Comparison of ENCODE assay signal across 17 cellular contexts in the genomic region with DNA sequence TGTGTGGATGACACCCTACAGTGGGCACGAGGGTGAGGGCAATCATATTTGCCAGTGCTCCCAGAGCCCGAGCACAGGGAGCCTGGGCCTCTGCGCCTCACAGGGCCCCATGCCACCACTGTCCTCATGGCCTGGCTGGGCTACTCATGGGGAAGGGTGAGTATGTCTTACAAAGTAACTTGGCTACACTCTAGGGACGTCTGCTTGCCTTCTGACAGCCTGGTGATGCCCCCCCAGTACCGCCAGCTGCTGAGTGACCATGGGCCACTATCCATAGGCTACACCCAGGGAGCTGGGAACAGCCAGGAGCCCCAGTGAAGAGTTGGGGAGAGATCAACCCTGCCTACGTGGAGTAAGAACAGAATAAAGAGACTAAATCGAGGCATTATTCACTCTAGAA.
A peak's percentile ranks its signal among the peaks of the same experiment; 100 is the strongest.
DNase-seq lines count a peak whose midpoint lies in the region; ATAC-seq and TF ChIP-seq lines count a peak whose summit lies in the region.
"Had no signal": no experiment of that assay in that cellular context is flagged by ENCODE, and none has a peak within 500 bp of the region (broad histone marks: within the 10 kb centered on the region; RNA-seq: fewer than 3 reads in every experiment).

No MANE protein-coding gene starts in this region.

- no peak overlapping the region for H2BK12ac ChIP-seq in trophoblast cell (ENCODE audit: low read length)

- no peaks in the 10 kb centered on the region for H3K9me3 ChIP-seq in right cardiac atrium (ENCODE audit: control insufficient read depth, low read length)
- peaks cover 0 to 5% (median 0%) of the 10 kb centered on the region in 11 donors for H3K9me3 ChIP-seq in heart right ventricle
- H3K9me3 ChIP-seq in trophoblast cell (ENCODE audit: insufficient read depth, low read depth, low read length), result no peaks in the 10 kb centered on the region
- no peaks in the 10 kb centered on the region for H3K9me3 ChIP-seq in upper lobe of right lung
- H3K9me3 ChIP-seq: A549 had no signal

- peak overlapping the region; percentile 47 for H3K18ac ChIP-seq in trophoblast cell (ENCODE audit: low read length)

- H2BK120ac ChIP-seq in trophoblast cell (ENCODE audit: insufficient read depth, low read length, poor library complexity), result no peak overlapping the region

- H3K79me2 ChIP-seq in trophoblast cell (ENCODE audit: control insufficient read depth, insufficient read depth, low read length, poor library complexity), result no peaks in the 10 kb centered on the region

- no peak overlapping the region for H4K12ac ChIP-seq in trophoblast cell (ENCODE audit: low read depth, low read length)

- 95% methylated on average over 7 of the region's 7 CpGs for WGBS in right cardiac atrium
- WGBS in heart right ventricle, 2 donors, result 95 to 96% methylated on average over 7 of the region's 7 CpGs
- WGBS in trophoblast cell (ENCODE audit: extremely low coverage, insufficient coverage, insufficient read length), result no CpG with 5 or more reads among the region's 7 CpGs

- no peak overlapping the region for H3K4me2 ChIP-seq in trophoblast cell (ENCODE audit: low read length)
- H3K4me2 ChIP-seq: A549, BLaER1 had no signal

- H4K8ac ChIP-seq in trophoblast cell (ENCODE audit: low read depth, low read length), result no peak overlapping the region

- no peak overlapping the region for H2AK5ac ChIP-seq in trophoblast cell (ENCODE audit: low read length)

- no peak overlapping the region for H3K9ac ChIP-seq in trophoblast cell (ENCODE audit: low read length)
- H3K9ac ChIP-seq: BLaER1, GM23248 had no signal

- H3K79me1 ChIP-seq in trophoblast cell (ENCODE audit: low read length), result no peaks in the 10 kb centered on the region

- ATAC-seq in right cardiac atrium (peak; percentile 28 to 33), heart right ventricle (no peak), upper lobe of right lung (peak; percentile 15), HG02610 (IDR thresholded peaks at IDR 0.05; ENCODE audit: unreplicated experiment) (no peak)
- ATAC-seq: A549 had no signal

- H2AFZ ChIP-seq in trophoblast cell (ENCODE audit: insufficient read depth, low read length, poor library complexity), result no peak overlapping the region
- H2AFZ ChIP-seq: GM23248 had no signal

- H4K91ac ChIP-seq in trophoblast cell (ENCODE audit: low read depth, low read length), result no peak overlapping the region

- no peak overlapping the region for H3K4ac ChIP-seq in trophoblast cell (ENCODE audit: low read depth, low read length)

- H3K23ac ChIP-seq in trophoblast cell (ENCODE audit: low read length), result no peak overlapping the region

- TF ChIP-seq CTCF in heart right ventricle (IDR thresholded peaks at IDR 0.05) (no peak), upper lobe of right lung (IDR thresholded peaks at IDR 0.05) (no peak)

- no peaks in the 10 kb centered on the region for H3K36me3 ChIP-seq in heart right ventricle
- H3K36me3 ChIP-seq in trophoblast cell (ENCODE audit: control insufficient read depth in 1 of 2, insufficient read depth in 2 of 2, low read length in 2 of 2), result peaks cover 0 to 2% of the 10 kb centered on the region in 2 experiments
- no peaks in the 10 kb centered on the region for H3K36me3 ChIP-seq in upper lobe of right lung

- H3K4me1 ChIP-seq in right cardiac atrium (ENCODE audit: control insufficient read depth, insufficient read depth, low read length), result no peaks in the 10 kb centered on the region
- H3K4me1 ChIP-seq in heart right ventricle, result peaks cover 0 to 8% (median 0%) of the 10 kb centered on the region in 9 donors
- peaks cover 0 to 10% of the 10 kb centered on the region in 2 experiments for H3K4me1 ChIP-seq in trophoblast cell (ENCODE audit: control insufficient read depth in 1 of 2, insufficient read depth in 2 of 2, low read length in 2 of 2)
- H3K4me1 ChIP-seq in upper lobe of right lung, result no peaks in the 10 kb centered on the region
- H3K4me1 ChIP-seq: BLaER1 had no signal

- H3K4me3 ChIP-seq in right cardiac atrium (ENCODE audit: low read length), result no peak overlapping the region
- H3K4me3 ChIP-seq in heart right ventricle, result no peak overlapping the region
- no peak overlapping the region for H3K4me3 ChIP-seq in trophoblast cell (ENCODE audit: low read depth, low read length)
- no peak overlapping the region for H3K4me3 ChIP-seq in upper lobe of right lung
- H3K4me3 ChIP-seq: A549, BLaER1, GM23248 had no signal

- no peak overlapping the region for H3K27ac ChIP-seq in right cardiac atrium (ENCODE audit: low read length)
- no peak overlapping the region for H3K27ac ChIP-seq in heart right ventricle
- peak overlapping the region; percentile 23 for H3K27ac ChIP-seq in cingulate gyrus (ENCODE audit: low read depth, low read length)
- no peak overlapping the region for H3K27ac ChIP-seq in trophoblast cell (ENCODE audit: low read depth, low read length)
- no peak overlapping the region for H3K27ac ChIP-seq in upper lobe of right lung
- H3K27ac ChIP-seq: 22Rv1, A549, BLaER1, GM23248 had no signal

- intact Hi-C loops in right cardiac atrium (cut with DNase I), result no loop called here
- intact Hi-C loops in heart right ventricle (cut with DNase I), result loop anchor here in 1 of 10 donors (10.0 kb wide), 1 partner anchor 408 kb away; no protein-coding TSS in a partner anchor
- intact Hi-C loops in upper lobe of right lung (cut with DNase I), result no loop called here

- H3K27me3 ChIP-seq in right cardiac atrium (ENCODE audit: control insufficient read depth, insufficient read depth) (no peaks in the 10 kb centered on the region), heart right ventricle (no peaks in the 10 kb centered on the region), trophoblast cell (ENCODE audit: insufficient read depth, low read length) (no peaks in the 10 kb centered on the region), upper lobe of right lung (no peaks in the 10 kb centered on the region)
- H3K27me3 ChIP-seq: BLaER1 had no signal

- DNase-seq in right cardiac atrium, result no peak
- no peak for DNase-seq in heart right ventricle
- DNase-seq in trophoblast cell, result no peak
- no peak for DNase-seq in upper lobe of right lung
- DNase-seq in NCI-H526 treated with DMSO at 0.1 percent for 48 hours (lab: John Stamatoyannopoulos, UW), result no peak
- no peak for DNase-seq in activated CD4-positive, alpha-beta T cell treated with anti-CD3 and anti-CD28 coated beads, Interleukin-2, amount 50 U/mL, for 1 hour
- DNase-seq: AML-193; CD4-positive, alpha-beta memory T cell; DMS153; DMS79; GDM1; GM23248 had no signal

- H3K14ac ChIP-seq in trophoblast cell (ENCODE audit: low read length), result no peak overlapping the region

- H2BK5ac ChIP-seq in trophoblast cell (ENCODE audit: low read depth, low read length, poor library complexity), result no peak overlapping the region

Comparison
In these comparisons a context has a peak if more than half of its experiments do, and no peak if none do; other contexts are left out.
1. ATAC-seq: peak in right cardiac atrium (2 of 2) and upper lobe of right lung (single experiment); none in heart right ventricle (0 of 8) and HG02610 (single experiment).